13 cellular contexts compared by ENCODE assay signal in the genomic region with DNA sequence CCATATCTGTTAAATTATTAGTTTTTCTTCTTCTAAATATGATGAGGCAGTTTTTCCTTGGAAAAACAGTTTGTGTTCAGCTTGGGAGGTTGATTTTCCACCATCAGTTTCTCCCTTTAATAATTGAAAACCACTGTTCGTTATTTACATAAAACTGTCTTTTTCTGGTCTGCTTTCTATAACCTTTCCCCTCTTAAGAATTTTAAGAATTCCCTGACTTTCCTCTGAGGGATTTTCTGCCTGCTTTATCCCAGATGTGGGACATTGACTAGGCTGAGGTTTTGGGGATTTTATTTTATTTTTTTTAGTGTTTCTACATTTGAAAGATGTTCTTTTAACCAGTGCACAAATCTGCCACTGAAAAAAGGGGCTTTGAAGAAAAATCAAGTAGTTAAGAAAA. TPM values are rescaled to one million over a fixed set of nuclear protein-coding genes. Genes with fewer than 3 reads are reported as not detected.
A peak's percentile ranks its signal among the peaks of the same experiment; 100 is the strongest.
DNase-seq lines count a peak whose midpoint lies in the region; ATAC-seq and TF ChIP-seq lines count a peak whose summit lies in the region.
"Had no signal": no experiment of that assay in that cellular context is flagged by ENCODE, and none has a peak within 500 bp of the region (broad histone marks: within the 10 kb centered on the region; RNA-seq: fewer than 3 reads in every experiment).

No MANE protein-coding gene starts in this region.

- peaks cover 14% of the 10 kb centered on the region for H3K4me1 ChIP-seq in HEK293 (ENCODE audit: control insufficient read depth, insufficient read depth, low read length)
- H3K4me1 ChIP-seq in right atrium auricular region = peaks cover 0 to 22% of the 10 kb centered on the region in 2 donors
- peaks cover 42 to 67% of the 10 kb centered on the region in 2 donors for H3K4me1 ChIP-seq in thoracic aorta (ENCODE audit: control insufficient read depth in 1 of 2, low read depth in 2 of 2)

- POLR2A ChIA-PET in HEK293 (lab: Yijun Ruan, JAX) = no interaction called here

- H3K9me3 ChIP-seq in HEK293 (ENCODE audit: control insufficient read depth, insufficient read depth, low read depth, low read length) = no peaks in the 10 kb centered on the region
- no peaks in the 10 kb centered on the region for H3K9me3 ChIP-seq in right atrium auricular region
- H3K9me3 ChIP-seq in thoracic aorta = no peaks in the 10 kb centered on the region
- H3K9me3 ChIP-seq: Caco-2 had no signal

- CTCF ChIA-PET in HEK293 (lab: Yijun Ruan, JAX) = no interaction called here

- peaks cover 0 to 10% of the 10 kb centered on the region in 2 experiments; a peak in 1 of 3 replicates for H3K36me3 ChIP-seq in HEK293 (ENCODE audit: control insufficient read depth in 2 of 2, insufficient read depth in 1 of 2, low read length in 2 of 2)
- H3K36me3 ChIP-seq in right atrium auricular region = peaks cover 5% of the 10 kb centered on the region
- H3K36me3 ChIP-seq in thoracic aorta = no peaks in the 10 kb centered on the region

- no peak overlapping the region for H3K27ac ChIP-seq in HEK293 (ENCODE audit: extremely low read depth, low read depth, low read length)
- peak overlapping the region; percentile 29 to 53 for H3K27ac ChIP-seq in right atrium auricular region
- H3K27ac ChIP-seq in thoracic aorta = peak overlapping the region; percentile 28 to 42

- no peak overlapping the region for H3K4me3 ChIP-seq in HEK293 (ENCODE audit: low read depth, low read length)
- no peak overlapping the region for H3K4me3 ChIP-seq in right atrium auricular region
- peak overlapping the region; percentile 39 for H3K4me3 ChIP-seq in thoracic aorta

- H3K27me3 ChIP-seq in right atrium auricular region = no peaks in the 10 kb centered on the region
- H3K27me3 ChIP-seq in thoracic aorta (replicated peaks; ENCODE audit: insufficient read depth) = no peaks in the 10 kb centered on the region

- ATAC-seq in thoracic aorta (ENCODE audit: insufficient number of reproducible peaks, low FRiP score, low read depth) (no peak), HG03025 (IDR thresholded peaks at IDR 0.05; ENCODE audit: low FRiP score, unreplicated experiment) (no peak), HG03045 (IDR thresholded peaks at IDR 0.05; ENCODE audit: unreplicated experiment) (no peak)
- ATAC-seq: naive thymus-derived CD4-positive, alpha-beta T cell had no signal

- DNase-seq in astrocyte of the hippocampus (ENCODE audit: low read depth, low spot score) (peak; percentile 45), right atrium auricular region (ENCODE audit: low spot score) (no peak), thoracic aorta (ENCODE audit: low spot score) (no peak)
- no peak for DNase-seq in activated CD4-positive, CD25-positive, alpha-beta regulatory T cell (lab: John Stamatoyannopoulos, UW)
- DNase-seq: activated CD8-positive, alpha-beta memory T cell treated with anti-CD3 and anti-CD28 coated beads, Interleukin-2, amount 50 U/mL, for 48 hours; amygdala; naive thymus-derived CD4-positive, alpha-beta T cell; NCI-H2227 treated with DMSO at 0.1 percent for 48 hours; stimulated activated CD4-positive, alpha-beta T cell treated with anti-CD3 and anti-CD28 coated beads, Interleukin-15, amount 100 ng/mL, for 24 hours had no signal

- TF ChIP-seq CTCF in HEK293 (tag by site-specific recombination; IDR thresholded peaks at IDR 0.05) = no peak
- TF ChIP-seq CTCF in right atrium auricular region (IDR thresholded peaks at IDR 0.05) = no peak
- TF ChIP-seq CTCF in thoracic aorta (IDR thresholded peaks at IDR 0.05) = no peak

TF ChIP-seq in HEK293, 187 proteins besides CTCF, POLR2A, EP300 and RAD21:
- TF ChIP-seq, protein P1, sequence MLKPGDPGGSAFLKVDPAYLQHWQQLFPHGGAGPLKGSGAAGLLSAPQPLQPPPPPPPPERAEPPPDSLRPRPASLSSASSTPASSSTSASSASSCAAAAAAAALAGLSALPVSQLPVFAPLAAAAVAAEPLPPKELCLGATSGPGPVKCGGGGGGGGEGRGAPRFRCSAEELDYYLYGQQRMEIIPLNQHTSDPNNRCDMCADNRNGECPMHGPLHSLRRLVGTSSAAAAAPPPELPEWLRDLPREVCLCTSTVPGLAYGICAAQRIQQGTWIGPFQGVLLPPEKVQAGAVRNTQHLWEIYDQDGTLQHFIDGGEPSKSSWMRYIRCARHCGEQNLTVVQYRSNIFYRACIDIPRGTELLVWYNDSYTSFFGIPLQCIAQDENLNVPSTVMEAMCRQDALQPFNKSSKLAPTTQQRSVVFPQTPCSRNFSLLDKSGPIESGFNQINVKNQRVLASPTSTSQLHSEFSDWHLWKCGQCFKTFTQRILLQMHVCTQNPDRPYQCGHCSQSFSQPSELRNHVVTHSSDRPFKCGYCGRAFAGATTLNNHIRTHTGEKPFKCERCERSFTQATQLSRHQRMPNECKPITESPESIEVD (tag by site-specific recombination; IDR thresholded peaks at IDR 0.05) = peak; percentile 28; the same call in 1 of the 2 replicates
- no peak for TF ChIP-seq ZNF354C (tag by site-specific recombination; IDR thresholded peaks at IDR 0.05; ENCODE audit: borderline replicate concordance, low read depth)
- peak; percentile 38; the same call in 1 of the 2 replicates for TF ChIP-seq PRDM1 (tag by site-specific recombination; IDR thresholded peaks at IDR 0.05)
TF ChIP-seq in HEK293: peak in this region for 2.

RNA-seq across cellular contexts. Expression of gene DSE, which starts 27.2 kb away (rescaled TPM):
- 10 to 100 TPM; 19.4 to 31.7 TPM for total RNA-seq in right atrium auricular region
- total RNA-seq in thoracic aorta = 10 to 100 TPM; 46.7 to 65.2 TPM
